In the genomic region with DNA sequence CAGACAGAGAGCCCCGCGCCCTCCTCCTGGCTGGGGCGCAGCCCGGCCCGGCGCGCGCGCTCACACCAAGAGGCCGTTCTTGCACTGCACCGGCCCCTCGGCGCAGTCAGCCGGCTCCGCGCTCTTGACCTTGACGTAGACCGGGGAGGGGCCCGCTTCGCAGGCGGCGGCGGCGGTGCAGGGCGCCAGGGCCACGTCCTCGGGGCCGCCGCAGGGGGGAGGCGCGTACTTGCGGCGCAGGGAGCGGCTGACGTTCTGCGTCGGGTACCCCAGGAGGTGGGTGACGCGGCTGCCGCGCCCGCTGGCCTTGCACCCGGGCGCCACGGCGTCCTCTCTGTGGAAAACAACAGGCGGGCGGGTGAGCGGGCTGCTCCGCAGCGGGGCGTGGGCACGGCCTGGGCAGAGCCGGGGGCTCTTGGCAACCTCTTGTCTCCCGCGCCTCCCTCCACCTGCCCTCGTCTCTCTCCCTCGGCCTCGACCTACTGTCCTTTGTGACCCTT, we compare ENCODE assay signal across 8 cellular contexts. TPM values are rescaled to one million over a fixed set of nuclear protein-coding genes. Genes with fewer than 3 reads are reported as not detected.
DNase-seq lines count a peak whose midpoint lies in the region; ATAC-seq and TF ChIP-seq lines count a peak whose summit lies in the region.

No MANE protein-coding gene starts in this region.

- no peak for TF ChIP-seq EP300 in esophagus muscularis mucosa (IDR thresholded peaks at IDR 0.05)

- BruUV-seq in PC-9 (replicated peaks; lab: Mats Ljungman, UMichigan), result no TSS peak

- TF ChIP-seq CTCF in AG04450 (IDR thresholded peaks at IDR 0.05; ENCODE audit: low read depth, low read length), result no peak
- no peak for TF ChIP-seq CTCF in PC-9 (conservative IDR thresholded peaks at IDR 0.05)
- peak in 2 of 3 experiments; percentile 12 to 28 for TF ChIP-seq CTCF in esophagus muscularis mucosa (IDR thresholded peaks at IDR 0.05)

- H3K27ac ChIP-seq in AG04450 (ENCODE audit: low read depth, low read length) (peak overlapping the region; percentile 89), PC-9 (peak overlapping the region; percentile 66), esophagus muscularis mucosa (replicated peaks in 1 of 4) (peak overlapping the region; percentile 91 to 96 (median 95)), muscle layer of colon (ENCODE audit: low read depth, low read length) (peak overlapping the region; percentile 94)

- peak overlapping the region; percentile 64 for H3K4me3 ChIP-seq in AG04450 (ENCODE audit: low read depth, low read length)
- H3K4me3 ChIP-seq in PC-9, result peak overlapping the region; percentile 85
- H3K4me3 ChIP-seq in esophagus muscularis mucosa, result peak overlapping the region; percentile 72 to 89 (median 80)
- H3K4me3 ChIP-seq in muscle layer of colon (ENCODE audit: low read depth in 1 of 2, low read length in 2 of 2), result peak overlapping the region; percentile 67 to 73

- peak overlapping the region; percentile 75 for H3K4me2 ChIP-seq in PC-9

- H3K9me2 ChIP-seq in PC-9 (ENCODE audit: insufficient read depth), result no peaks in the 10 kb centered on the region

- H2AFZ ChIP-seq in PC-9, result peak overlapping the region; percentile 98

- no peaks in the 10 kb centered on the region for H3K36me3 ChIP-seq in PC-9 (ENCODE audit: low read depth)
- no peaks in the 10 kb centered on the region for H3K36me3 ChIP-seq in esophagus muscularis mucosa
- H3K36me3 ChIP-seq in muscle layer of colon (ENCODE audit: insufficient read depth, low read length), result no peaks in the 10 kb centered on the region

- POLR2A ChIA-PET in AG04450 (lab: Yijun Ruan, JAX), result interaction anchor here (1.4 kb wide), 1 partner anchor 70 kb away, joined by 5 read pairs; a partner anchor contains a TSS
- POLR2A ChIA-PET in PC-9 (lab: Charles Lee; ENCODE audit: unreplicated experiment), result no interaction called here

- ATAC-seq in GM19035 (IDR thresholded peaks at IDR 0.05; ENCODE audit: unreplicated experiment), result peak; percentile 80
- ATAC-seq in HG03439 (IDR thresholded peaks at IDR 0.05; ENCODE audit: unreplicated experiment), result peak; percentile 79

- peaks cover 23% of the 10 kb centered on the region for H3F3A ChIP-seq in PC-9 (ENCODE audit: insufficient read depth, low read depth)

- CTCF ChIA-PET in AG04450 (lab: Charles Lee), result interaction anchor here (1.1 to 4.9 kb wide), 6 partner anchors 9 to 56 kb away, joined by 3 to 48 read pairs (median 6); no protein-coding TSS in a partner anchor
- CTCF ChIA-PET in PC-9 (lab: Charles Lee), result interaction anchor here (0.6 to 0.8 kb wide), 3 partner anchors 36 to 1818 kb away, joined by 3 to 5 read pairs (median 4); no protein-coding TSS in a partner anchor

- H3K9me3 ChIP-seq in AG04450 (ENCODE audit: control insufficient read depth, insufficient read depth, low read length), result no peaks in the 10 kb centered on the region
- no peaks in the 10 kb centered on the region for H3K9me3 ChIP-seq in PC-9 (ENCODE audit: insufficient read depth, low read depth)
- H3K9me3 ChIP-seq in esophagus muscularis mucosa, result no peaks in the 10 kb centered on the region
- no peaks in the 10 kb centered on the region for H3K9me3 ChIP-seq in muscle layer of colon (ENCODE audit: low read length)

- TF ChIP-seq POLR2A in esophagus muscularis mucosa (IDR thresholded peaks at IDR 0.05; ENCODE audit: low read depth), result peak; percentile 22

- peak; percentile 42 for DNase-seq in AG04450 (ENCODE audit: low read depth, low spot score)
- DNase-seq in PC-9, result peak; percentile 70 to 88
- peak; percentile 62 for DNase-seq in activated T-helper 1 cell treated with Interleukin-2 at 50 U/mL for 16 hours (ENCODE audit: low read depth)
- peak; percentile 96 for DNase-seq in esophagus muscularis mucosa (ENCODE audit: extremely low spot score)
- peak; percentile 5 to 57 for DNase-seq in stimulated activated CD8-positive, alpha-beta memory T cell treated with anti-CD3 and anti-CD28 coated beads, Interleukin-4, amount 100 ng/mL, for 4 hours (ENCODE audit: low read depth in 2 of 2, low spot score in 1 of 2)

- 12% methylated on average over 12 of the region's 59 CpGs for WGBS in esophagus muscularis mucosa

- peak overlapping the region; percentile 53 for H3K9ac ChIP-seq in muscle layer of colon (ENCODE audit: low read length)

- H4K20me1 ChIP-seq in PC-9 (ENCODE audit: insufficient read depth), result no peaks in the 10 kb centered on the region

- no peaks in the 10 kb centered on the region for H3K79me2 ChIP-seq in PC-9 (ENCODE audit: low read depth)

- H3K27me3 ChIP-seq in AG04450 (ENCODE audit: control insufficient read depth, insufficient read depth, low read length) (no peaks in the 10 kb centered on the region), PC-9 (ENCODE audit: insufficient read depth, low read depth) (no peaks in the 10 kb centered on the region), esophagus muscularis mucosa (no peaks in the 10 kb centered on the region), muscle layer of colon (ENCODE audit: control insufficient read depth in 1 of 2, insufficient read depth in 2 of 2, low read length in 2 of 2) (no peaks in the 10 kb centered on the region)

- H3K4me1 ChIP-seq in PC-9 (replicated peaks; ENCODE audit: insufficient read depth) (peaks cover 17% of the 10 kb centered on the region), esophagus muscularis mucosa (peaks cover 8 to 33% (median 25%) of the 10 kb centered on the region in 4 donors), muscle layer of colon (ENCODE audit: insufficient read depth, low read length) (peaks cover 12% of the 10 kb centered on the region)

- intact Hi-C loops in PC-9 (cut with micrococcal nuclease; ENCODE audit: unreplicated experiment) (loop anchor here (1.0 to 2.0 kb wide), 3 partner anchors 14 to 74 kb away; a partner anchor contains a TSS), esophagus muscularis mucosa (cut with DNase I) (loop anchor here (2.0 kb wide), 1 partner anchor 70 kb away; a partner anchor contains a TSS)

RNA-seq across cellular contexts. Expression of a gene that starts 7.7 kb away (rescaled TPM):
- polyA plus RNA-seq in AG04450 (2011; rRNA removed), result not detected in 2 replicates
- not detected in 2 replicates for polyA minus RNA-seq in AG04450 (2011; rRNA and poly(A)+ RNA removed)
- not detected in 2 replicates for total RNA-seq in PC-9 (2021)
- not detected for total RNA-seq in esophagus muscularis mucosa

RNA-seq across cellular contexts. Expression of a gene that starts 28.1 kb away (rescaled TPM):
- polyA plus RNA-seq in AG04450 (2011; rRNA removed), result not detected in 2 replicates
- not detected in 2 replicates for polyA minus RNA-seq in AG04450 (2011; rRNA and poly(A)+ RNA removed)
- total RNA-seq in PC-9 (2021) (not detected in 2 replicates), esophagus muscularis mucosa (1 to 10 TPM; 1.9 to 8.4 (median 3.5) TPM)

RNA-seq across cellular contexts. Expression of a gene that starts 45.2 kb away (rescaled TPM):
- 0.29 and 0.51 TPM in 2 replicates for polyA plus RNA-seq in AG04450 (2011; rRNA removed)
- 0.35 TPM in 1 of 2 replicates, not detected in the other for polyA minus RNA-seq in AG04450 (2011; rRNA and poly(A)+ RNA removed)
- 8.2 and 9.3 TPM in 2 replicates for total RNA-seq in PC-9 (2021)
- total RNA-seq in esophagus muscularis mucosa, result under 1 TPM in 2 of 4 donors, not detected in 2; 0.17 to 0.32 TPM

RNA-seq across cellular contexts. Expression of a gene that starts 52.6 kb away (rescaled TPM):
- polyA plus RNA-seq in AG04450 (2011; rRNA removed), result not detected in 2 replicates
- not detected in 2 replicates for polyA minus RNA-seq in AG04450 (2011; rRNA and poly(A)+ RNA removed)
- total RNA-seq in PC-9 (2021) (not detected in 2 replicates), esophagus muscularis mucosa (under 1 TPM in 1 of 4 donors, not detected in 3; 0.45 TPM)

Comparison
In these comparisons a context has a peak if more than half of its experiments do, and no peak if none do; other contexts are left out.
1. Peak in every context shown above with its lines: DNase-seq, ATAC-seq, H3K4me3 ChIP-seq and H3K27ac ChIP-seq.
2. DNase-seq: peak in every context shown above with its lines; median percentile 96 in esophagus muscularis mucosa; 79 in PC-9; 62 in activated T-helper 1 cell treated with Interleukin-2 at 50 U/mL for 16 hours; 42 in AG04450; 31 in stimulated activated CD8-positive, alpha-beta memory T cell treated with anti-CD3 and anti-CD28 coated beads, Interleukin-4, amount 100 ng/mL, for 4 hours.
3. CTCF ChIP-seq: peak in esophagus muscularis mucosa (2 of 3); none in AG04450 (single experiment) and PC-9 (single experiment).